8 cellular contexts compared by ENCODE assay signal in genomic region chr2:30234180-30234971, GRCh38. TPM values are rescaled to one million over a fixed set of nuclear protein-coding genes. Genes with fewer than 3 reads are reported as not detected.
DNase-seq lines count a peak whose midpoint lies in the region; ATAC-seq and TF ChIP-seq lines count a peak whose summit lies in the region.

No MANE protein-coding gene starts in this region.

- peaks cover 36% of the 10 kb centered on the region for H3F3A ChIP-seq in neural progenitor cell (ENCODE audit: low read depth)

- no peaks in the 10 kb centered on the region for H3K9me3 Mint-ChIP-seq in neural progenitor cell

- ATAC-seq in GM18861 (IDR thresholded peaks at IDR 0.05; ENCODE audit: unreplicated experiment): no peak
- no peak for ATAC-seq in HG02623 (IDR thresholded peaks at IDR 0.05; ENCODE audit: unreplicated experiment)

- peak overlapping the region; percentile 93 for H3K4me2 ChIP-seq in neural progenitor cell

- H4K20me1 ChIP-seq in neural progenitor cell (ENCODE audit: low read depth): peaks cover 3% of the 10 kb centered on the region

- peak; percentile 72 for DNase-seq in EL
- DNase-seq in SK-N-MC (ENCODE audit: low read depth, low spot score): no peak
- DNase-seq in dedifferentiated amniotic fluid mesenchymal stem cell (ENCODE audit: extremely low spot score): peak; percentile 65
- DNase-seq in neural progenitor cell (ENCODE audit: low spot score): peak; percentile 58
- no peak for DNase-seq in NOMO-1 (lab: John Stamatoyannopoulos, UW; ENCODE audit: unreplicated experiment in 2 of 2)
- no peak for DNase-seq in D341Med (ENCODE audit: low spot score)

- H3K4me3 ChIP-seq in SK-N-MC: peak overlapping the region; percentile 82
- H3K4me3 ChIP-seq in neural progenitor cell: no peak overlapping the region

- H3K4me1 Mint-ChIP-seq in neural progenitor cell: peaks cover 27% of the 10 kb centered on the region

- peak overlapping the region; percentile 66 for H3K4me3 Mint-ChIP-seq in neural progenitor cell

- no peak for TF ChIP-seq CTCF in neural progenitor cell (IDR thresholded peaks at IDR 0.05)

- H3K27me3 Mint-ChIP-seq in neural progenitor cell (ENCODE audit: insufficient read depth, low read depth): peaks cover 23% of the 10 kb centered on the region

- H3K36me3 ChIP-seq in SK-N-MC (ENCODE audit: insufficient read depth, low read length) (peaks cover 75% of the 10 kb centered on the region), neural progenitor cell (no peaks in the 10 kb centered on the region)

- H2AFZ ChIP-seq in neural progenitor cell (replicated peaks): no peak overlapping the region

- H3K27ac Mint-ChIP-seq in neural progenitor cell: no peak overlapping the region

- H3K27ac ChIP-seq in SK-N-MC (peak overlapping the region; percentile 87), neural progenitor cell (no peak overlapping the region)

- H3K4me1 ChIP-seq in neural progenitor cell: peaks cover 22% of the 10 kb centered on the region

- peak overlapping the region; percentile 98 for H3K9ac ChIP-seq in SK-N-MC (ENCODE audit: insufficient read length)
- no peak overlapping the region for H3K9ac ChIP-seq in neural progenitor cell

- H3K79me2 ChIP-seq in neural progenitor cell (ENCODE audit: low read depth): no peaks in the 10 kb centered on the region

- no peaks in the 10 kb centered on the region for H3K9me3 ChIP-seq in SK-N-MC (ENCODE audit: low read depth, low read length)
- no peaks in the 10 kb centered on the region for H3K9me3 ChIP-seq in neural progenitor cell (ENCODE audit: low read depth)

- peaks cover 14% of the 10 kb centered on the region for H3K36me3 Mint-ChIP-seq in neural progenitor cell

- peaks cover 49% of the 10 kb centered on the region for H3K27me3 ChIP-seq in neural progenitor cell

RNA-seq across cellular contexts. Expression of gene LBH, which starts 3.0 kb away (rescaled TPM):
- 4.2 and 11.0 TPM in 2 replicates for total RNA-seq in neural progenitor cell (ENCODE audit: low replicate concordance)

Comparison
In these comparisons a context has a peak if more than half of its experiments do, and no peak if none do; other contexts are left out.
1. DNase-seq: peak in EL (single experiment), dedifferentiated amniotic fluid mesenchymal stem cell (single experiment) and neural progenitor cell (single experiment); none in SK-N-MC (single experiment), NOMO-1 (0 of 2) and D341Med (single experiment).